In genomic region chr1:220908757-220909156, GRCh38 we compare ENCODE assay signal across 9 cellular contexts. TPM values are rescaled to one million over a fixed set of nuclear protein-coding genes. Genes with fewer than 3 reads are reported as not detected.
A peak's percentile ranks its signal among the peaks of the same experiment; 100 is the strongest.
DNase-seq lines count a peak whose midpoint lies in the region; ATAC-seq and TF ChIP-seq lines count a peak whose summit lies in the region.
"Had no signal": no experiment of that assay in that cellular context is flagged by ENCODE, and none has a peak within 500 bp of the region (broad histone marks: within the 10 kb centered on the region; RNA-seq: fewer than 3 reads in every experiment).

No MANE protein-coding gene starts in this region.

- ATAC-seq in GM18858 (IDR thresholded peaks at IDR 0.05; ENCODE audit: unreplicated experiment) (no peak), esophagus mucosa (no peak)

- intact Hi-C loops in thyroid gland (cut with DNase I): no loop called here

- H3K27ac ChIP-seq in thyroid gland: no peak overlapping the region

- TF ChIP-seq POLR2A in thyroid gland (IDR thresholded peaks at IDR 0.05): no peak

- TF ChIP-seq CTCF in epithelial cell of esophagus (IDR thresholded peaks at IDR 0.05; ENCODE audit: insufficient read depth, low read depth, low read length, missing control alignments) (peak; percentile 34), thyroid gland (IDR thresholded peaks at IDR 0.05) (peak in 4 of 6 experiments; percentile 14 to 55 (median 44))

- no peaks in the 10 kb centered on the region for H3K36me3 ChIP-seq in thyroid gland

- H3K4me1 ChIP-seq in thyroid gland: no peaks in the 10 kb centered on the region

- no peaks in the 10 kb centered on the region for H3K9me3 ChIP-seq in thyroid gland

- no peaks in the 10 kb centered on the region for H3K27me3 ChIP-seq in thyroid gland

- WGBS in thyroid gland, 2 donors: 47 to 52% methylated on average over 2 of the region's 2 CpGs

- DNase-seq in NCI-H82 (lab: John Stamatoyannopoulos, UW) (peak; percentile 49), NCI-H82 treated with DMSO at 0.1 percent for 48 hours (lab: John Stamatoyannopoulos, UW; ENCODE audit: unreplicated experiment) (no peak), NAMALWA (ENCODE audit: low spot score) (peak; percentile 52), epithelial cell of esophagus (ENCODE audit: low read depth) (peak; percentile 13), thyroid gland (no peak), LoVo (ENCODE audit: low spot score) (no peak)
- DNase-seq: stimulated activated naive CD4-positive, alpha-beta T cell had no signal

- no peak overlapping the region for H3K4me3 ChIP-seq in epithelial cell of esophagus (ENCODE audit: low read length)
- H3K4me3 ChIP-seq in thyroid gland (replicated peaks in 1 of 3): no peak overlapping the region

RNA-seq across cellular contexts. Expression of gene HLX, which starts 29.5 kb away (rescaled TPM):
- total RNA-seq in thyroid gland: 1 to 10 TPM; 3.1 to 5.1 (median 4.2) TPM
- total RNA-seq in esophagus mucosa: 0.48 TPM

Comparison
In these comparisons a context has a peak if more than half of its experiments do, and no peak if none do; other contexts are left out.
1. DNase-seq: peak in NCI-H82 (single experiment), NAMALWA (single experiment) and epithelial cell of esophagus (single experiment); none in NCI-H82 treated with DMSO at 0.1 percent for 48 hours (single experiment), thyroid gland (0 of 2) and LoVo (single experiment).